Comparison of ENCODE assay signal across 1 cellular context in genomic region chr3:141399200-141399599, GRCh38.
TF ChIP-seq lines count a peak whose summit lies in the region.

No MANE protein-coding gene starts in this region.

TF ChIP-seq in IMR-90, 13 proteins besides CTCF, POLR2A, EP300 and RAD21 (continued from another document):
- TF ChIP-seq ELK1 (IDR thresholded peaks at IDR 0.05; ENCODE audit: borderline replicate concordance, low read depth, low read length) (no peak), CHD1 (IDR thresholded peaks at IDR 0.05; ENCODE audit: low read depth, low read length) (no peak), FOS (IDR thresholded peaks at IDR 0.05; ENCODE audit: low read depth, low read length) (no peak)
TF ChIP-seq in IMR-90: peak in this region for 0.
